In the genomic region with DNA sequence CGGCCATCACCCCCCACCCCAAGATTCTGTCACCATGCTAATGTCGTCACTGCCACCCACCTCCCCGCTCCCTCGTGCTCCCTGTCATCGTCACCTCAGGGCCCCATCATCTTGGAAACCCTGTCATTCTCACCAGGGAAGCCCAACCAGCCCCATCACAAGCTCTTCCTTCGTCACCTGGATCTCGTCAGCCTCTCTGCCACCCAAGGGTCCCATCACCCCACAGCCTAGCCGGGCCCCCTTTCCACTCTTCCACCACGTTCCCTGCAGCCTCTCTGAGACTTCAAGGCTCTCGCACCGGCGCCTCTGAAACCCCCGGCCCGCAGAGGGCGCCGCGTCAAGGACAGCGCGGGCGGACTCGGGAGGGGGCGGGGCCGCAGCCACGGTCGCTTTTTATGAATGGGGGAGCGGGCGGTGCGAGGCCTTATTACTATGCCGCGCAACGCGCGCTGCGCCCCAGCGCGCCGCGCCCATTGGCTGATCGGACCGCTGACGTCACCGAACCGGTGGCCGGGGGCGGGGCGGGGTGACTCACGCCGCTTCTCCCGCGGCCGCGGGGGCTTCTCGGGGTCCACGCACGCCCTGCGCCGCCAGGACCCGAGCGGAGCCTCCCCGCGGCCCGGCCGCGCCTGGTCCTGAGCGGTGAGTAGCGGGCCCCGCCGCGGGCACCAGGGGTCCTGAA, we compare ENCODE assay signal across 1 cellular context.
A peak's percentile ranks its signal among the peaks of the same experiment; 100 is the strongest.
TF ChIP-seq lines count a peak whose summit lies in the region.

A gene with protein sequence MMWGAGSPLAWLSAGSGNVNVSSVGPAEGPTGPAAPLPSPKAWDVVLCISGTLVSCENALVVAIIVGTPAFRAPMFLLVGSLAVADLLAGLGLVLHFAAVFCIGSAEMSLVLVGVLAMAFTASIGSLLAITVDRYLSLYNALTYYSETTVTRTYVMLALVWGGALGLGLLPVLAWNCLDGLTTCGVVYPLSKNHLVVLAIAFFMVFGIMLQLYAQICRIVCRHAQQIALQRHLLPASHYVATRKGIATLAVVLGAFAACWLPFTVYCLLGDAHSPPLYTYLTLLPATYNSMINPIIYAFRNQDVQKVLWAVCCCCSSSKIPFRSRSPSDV (plus strand): TSS at position 527 of the 682 bp plus-strand sequence. CDS start 1,177 bp downstream, outside the sequence.

TF ChIP-seq in HepG2, 621 proteins besides CTCF, POLR2A, EP300 and RAD21 (continued from another document and continues in another):
- TF ChIP-seq, protein P1, sequence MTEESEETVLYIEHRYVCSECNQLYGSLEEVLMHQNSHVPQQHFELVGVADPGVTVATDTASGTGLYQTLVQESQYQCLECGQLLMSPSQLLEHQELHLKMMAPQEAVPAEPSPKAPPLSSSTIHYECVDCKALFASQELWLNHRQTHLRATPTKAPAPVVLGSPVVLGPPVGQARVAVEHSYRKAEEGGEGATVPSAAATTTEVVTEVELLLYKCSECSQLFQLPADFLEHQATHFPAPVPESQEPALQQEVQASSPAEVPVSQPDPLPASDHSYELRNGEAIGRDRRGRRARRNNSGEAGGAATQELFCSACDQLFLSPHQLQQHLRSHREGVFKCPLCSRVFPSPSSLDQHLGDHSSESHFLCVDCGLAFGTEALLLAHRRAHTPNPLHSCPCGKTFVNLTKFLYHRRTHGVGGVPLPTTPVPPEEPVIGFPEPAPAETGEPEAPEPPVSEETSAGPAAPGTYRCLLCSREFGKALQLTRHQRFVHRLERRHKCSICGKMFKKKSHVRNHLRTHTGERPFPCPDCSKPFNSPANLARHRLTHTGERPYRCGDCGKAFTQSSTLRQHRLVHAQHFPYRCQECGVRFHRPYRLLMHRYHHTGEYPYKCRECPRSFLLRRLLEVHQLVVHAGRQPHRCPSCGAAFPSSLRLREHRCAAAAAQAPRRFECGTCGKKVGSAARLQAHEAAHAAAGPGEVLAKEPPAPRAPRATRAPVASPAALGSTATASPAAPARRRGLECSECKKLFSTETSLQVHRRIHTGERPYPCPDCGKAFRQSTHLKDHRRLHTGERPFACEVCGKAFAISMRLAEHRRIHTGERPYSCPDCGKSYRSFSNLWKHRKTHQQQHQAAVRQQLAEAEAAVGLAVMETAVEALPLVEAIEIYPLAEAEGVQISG (CRISPR knock-in tag; IDR thresholded peaks at IDR 0.05): peak; percentile 89
- peak; percentile 19; the same call in 1 of the 2 replicates for TF ChIP-seq KDM5B (CRISPR knock-in tag; IDR thresholded peaks at IDR 0.05; ENCODE audit: borderline replicate concordance)
- TF ChIP-seq BORCS8-MEF2B (CRISPR knock-in tag; IDR thresholded peaks at IDR 0.05): no peak
- TF ChIP-seq, protein P2, sequence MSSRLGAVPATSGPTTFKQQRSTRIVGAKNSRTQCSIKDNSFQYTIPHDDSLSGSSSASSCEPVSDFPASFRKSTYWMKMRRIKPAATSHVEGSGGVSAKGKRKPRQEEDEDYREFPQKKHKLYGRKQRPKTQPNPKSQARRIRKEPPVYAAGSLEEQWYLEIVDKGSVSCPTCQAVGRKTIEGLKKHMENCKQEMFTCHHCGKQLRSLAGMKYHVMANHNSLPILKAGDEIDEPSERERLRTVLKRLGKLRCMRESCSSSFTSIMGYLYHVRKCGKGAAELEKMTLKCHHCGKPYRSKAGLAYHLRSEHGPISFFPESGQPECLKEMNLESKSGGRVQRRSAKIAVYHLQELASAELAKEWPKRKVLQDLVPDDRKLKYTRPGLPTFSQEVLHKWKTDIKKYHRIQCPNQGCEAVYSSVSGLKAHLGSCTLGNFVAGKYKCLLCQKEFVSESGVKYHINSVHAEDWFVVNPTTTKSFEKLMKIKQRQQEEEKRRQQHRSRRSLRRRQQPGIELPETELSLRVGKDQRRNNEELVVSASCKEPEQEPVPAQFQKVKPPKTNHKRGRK (CRISPR knock-in tag; IDR thresholded peaks at IDR 0.05): no peak
- TF ChIP-seq NAIF1 (CRISPR knock-in tag; IDR thresholded peaks at IDR 0.05; ENCODE audit: borderline replicate concordance): no peak
- no peak for TF ChIP-seq ISX (CRISPR knock-in tag; conservative IDR thresholded peaks at IDR 0.05)
- no peak for TF ChIP-seq IKZF1 (IDR thresholded peaks at IDR 0.05)
- TF ChIP-seq SRSF1 (optimal IDR thresholded peaks at IDR 0.05; ENCODE audit: low read depth, low read length): no peak
- peak; percentile 20; the same call in 1 of the 2 replicates for TF ChIP-seq ELF3 (CRISPR knock-in tag; IDR thresholded peaks at IDR 0.05)
- TF ChIP-seq FIP1L1 (IDR thresholded peaks at IDR 0.05; ENCODE audit: borderline replicate concordance, insufficient read depth, low read depth, low read length): no peak
- peak; percentile 10; the same call in 1 of the 2 replicates for TF ChIP-seq SOX5 (CRISPR knock-in tag; IDR thresholded peaks at IDR 0.05; ENCODE audit: borderline replicate concordance)
- TF ChIP-seq GABPB1 (CRISPR knock-in tag; IDR thresholded peaks at IDR 0.05): peak; percentile 64; the same call in 1 of the 2 replicates
- peak; percentile 26; the same call in 1 of the 2 replicates for TF ChIP-seq CREM (IDR thresholded peaks at IDR 0.05)
- no peak for TF ChIP-seq CREM (CRISPR knock-in tag; IDR thresholded peaks at IDR 0.05)
- TF ChIP-seq HOXD1 (CRISPR knock-in tag; IDR thresholded peaks at IDR 0.05): no peak
- no peak for TF ChIP-seq ZNF761 (CRISPR knock-in tag; conservative IDR thresholded peaks at IDR 0.05)
- TF ChIP-seq MED8 (CRISPR knock-in tag; IDR thresholded peaks at IDR 0.05; ENCODE audit: insufficient replicate concordance): no peak
- TF ChIP-seq CREB1 (IDR thresholded peaks at IDR 0.05): peak; percentile 95
- TF ChIP-seq CREB1 (CRISPR knock-in tag; IDR thresholded peaks at IDR 0.05): no peak; the same call in none of the 2 replicates
- TF ChIP-seq ETV6 (CRISPR knock-in tag; conservative IDR thresholded peaks at IDR 0.05): no peak
- TF ChIP-seq, protein P3, sequence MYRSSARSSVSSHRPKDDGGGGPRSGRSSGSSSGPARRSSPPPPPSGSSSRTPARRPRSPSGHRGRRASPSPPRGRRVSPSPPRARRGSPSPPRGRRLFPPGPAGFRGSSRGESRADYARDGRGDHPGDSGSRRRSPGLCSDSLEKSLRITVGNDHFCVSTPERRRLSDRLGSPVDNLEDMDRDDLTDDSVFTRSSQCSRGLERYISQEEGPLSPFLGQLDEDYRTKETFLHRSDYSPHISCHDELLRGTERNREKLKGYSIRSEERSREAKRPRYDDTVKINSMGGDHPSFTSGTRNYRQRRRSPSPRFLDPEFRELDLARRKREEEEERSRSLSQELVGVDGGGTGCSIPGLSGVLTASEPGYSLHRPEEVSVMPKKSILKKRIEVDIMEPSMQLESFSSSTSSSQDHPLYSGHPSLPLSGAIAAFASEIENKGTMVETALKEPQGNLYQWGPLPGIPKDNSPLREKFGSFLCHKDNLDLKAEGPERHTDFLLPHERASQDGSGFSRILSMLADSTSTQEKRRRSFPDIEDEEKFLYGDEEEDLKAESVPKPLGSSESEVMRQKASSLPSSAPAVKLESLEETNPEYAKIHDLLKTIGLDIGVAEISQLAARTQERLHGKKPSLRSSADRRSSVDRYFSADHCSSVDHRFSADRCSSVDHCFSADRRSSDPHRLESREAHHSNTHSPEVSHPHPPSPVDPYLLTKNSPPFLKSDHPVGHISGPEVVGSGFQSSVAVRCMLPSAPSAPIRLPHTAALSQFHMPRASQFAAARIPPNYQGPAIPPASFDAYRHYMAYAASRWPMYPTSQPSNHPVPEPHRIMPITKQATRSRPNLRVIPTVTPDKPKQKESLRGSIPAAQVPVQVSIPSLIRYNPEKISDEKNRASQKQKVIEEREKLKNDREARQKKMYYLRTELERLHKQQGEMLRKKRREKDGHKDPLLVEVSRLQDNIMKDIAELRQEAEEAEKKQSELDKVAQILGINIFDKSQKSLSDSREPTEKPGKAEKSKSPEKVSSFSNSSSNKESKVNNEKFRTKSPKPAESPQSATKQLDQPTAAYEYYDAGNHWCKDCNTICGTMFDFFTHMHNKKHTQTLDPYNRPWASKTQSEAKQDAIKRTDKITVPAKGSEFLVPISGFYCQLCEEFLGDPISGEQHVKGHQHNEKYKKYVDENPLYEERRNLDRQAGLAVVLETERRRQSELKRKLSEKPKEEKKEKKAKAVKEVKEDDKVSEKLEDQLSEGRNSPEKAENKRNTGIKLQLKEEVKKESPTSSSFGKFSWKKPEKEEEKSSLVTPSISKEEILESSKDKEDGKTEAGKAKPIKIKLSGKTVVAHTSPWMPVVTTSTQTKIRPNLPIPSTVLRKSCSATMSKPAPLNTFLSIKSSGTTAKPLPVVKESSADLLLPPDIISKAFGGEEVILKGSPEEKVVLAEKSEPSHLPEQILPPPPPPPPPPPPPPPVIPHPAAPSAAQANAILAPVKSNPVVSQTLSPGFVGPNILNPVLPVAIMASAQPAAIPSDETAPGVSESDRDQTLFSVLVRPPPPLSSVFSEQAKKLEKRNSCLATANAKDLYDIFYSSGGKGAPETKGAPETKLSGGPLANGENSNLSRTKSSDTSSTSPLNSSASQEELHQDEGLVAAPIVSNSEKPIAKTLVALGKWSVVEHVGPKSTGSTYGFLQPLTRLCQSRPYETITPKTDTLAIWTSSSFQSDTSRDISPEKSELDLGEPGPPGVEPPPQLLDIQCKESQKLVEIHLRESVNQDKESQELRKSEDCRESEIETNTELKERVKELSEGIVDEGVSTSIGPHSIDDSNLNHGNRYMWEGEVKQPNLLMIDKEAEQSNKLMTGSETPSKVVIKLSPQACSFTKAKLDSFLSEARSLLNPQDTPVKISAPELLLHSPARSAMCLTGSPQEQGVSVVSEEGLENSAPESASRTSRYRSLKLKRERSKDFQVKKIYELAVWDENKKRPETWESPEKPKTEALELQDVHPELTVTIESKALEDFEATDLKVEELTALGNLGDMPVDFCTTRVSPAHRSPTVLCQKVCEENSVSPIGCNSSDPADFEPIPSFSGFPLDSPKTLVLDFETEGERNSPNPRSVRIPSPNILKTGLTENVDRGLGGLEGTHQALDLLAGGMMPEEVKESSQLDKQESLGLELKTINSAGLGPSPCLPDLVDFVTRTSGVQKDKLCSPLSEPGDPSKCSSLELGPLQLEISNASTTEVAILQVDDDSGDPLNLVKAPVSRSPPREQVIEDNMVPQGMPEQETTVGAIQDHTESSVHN (CRISPR knock-in tag; IDR thresholded peaks at IDR 0.05): 0 out of 2 replicates have a peak, but pooled peaks have one; percentile 37
- no peak for TF ChIP-seq ZNF768 (CRISPR knock-in tag; IDR thresholded peaks at IDR 0.05)
- TF ChIP-seq NFYB (CRISPR knock-in tag; IDR thresholded peaks at IDR 0.05): peak; percentile 81
- TF ChIP-seq, protein P4, sequence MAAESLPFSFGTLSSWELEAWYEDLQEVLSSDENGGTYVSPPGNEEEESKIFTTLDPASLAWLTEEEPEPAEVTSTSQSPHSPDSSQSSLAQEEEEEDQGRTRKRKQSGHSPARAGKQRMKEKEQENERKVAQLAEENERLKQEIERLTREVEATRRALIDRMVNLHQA (CRISPR knock-in tag; IDR thresholded peaks at IDR 0.05): no peak
- TF ChIP-seq NRL (CRISPR knock-in tag; IDR thresholded peaks at IDR 0.05; ENCODE audit: borderline replicate concordance): no peak
- no peak for TF ChIP-seq SMAD1 (CRISPR knock-in tag; IDR thresholded peaks at IDR 0.05; ENCODE audit: borderline replicate concordance, low read depth)
- no peak for TF ChIP-seq ZFP1 (CRISPR knock-in tag; IDR thresholded peaks at IDR 0.05)
- no peak for TF ChIP-seq ZNF747 (CRISPR knock-in tag; IDR thresholded peaks at IDR 0.05; ENCODE audit: borderline replicate concordance)
- TF ChIP-seq FOXA3 (CRISPR knock-in tag; IDR thresholded peaks at IDR 0.05): 0 out of 2 replicates have a peak, but pooled peaks have one; percentile 26
- TF ChIP-seq, protein P5, sequence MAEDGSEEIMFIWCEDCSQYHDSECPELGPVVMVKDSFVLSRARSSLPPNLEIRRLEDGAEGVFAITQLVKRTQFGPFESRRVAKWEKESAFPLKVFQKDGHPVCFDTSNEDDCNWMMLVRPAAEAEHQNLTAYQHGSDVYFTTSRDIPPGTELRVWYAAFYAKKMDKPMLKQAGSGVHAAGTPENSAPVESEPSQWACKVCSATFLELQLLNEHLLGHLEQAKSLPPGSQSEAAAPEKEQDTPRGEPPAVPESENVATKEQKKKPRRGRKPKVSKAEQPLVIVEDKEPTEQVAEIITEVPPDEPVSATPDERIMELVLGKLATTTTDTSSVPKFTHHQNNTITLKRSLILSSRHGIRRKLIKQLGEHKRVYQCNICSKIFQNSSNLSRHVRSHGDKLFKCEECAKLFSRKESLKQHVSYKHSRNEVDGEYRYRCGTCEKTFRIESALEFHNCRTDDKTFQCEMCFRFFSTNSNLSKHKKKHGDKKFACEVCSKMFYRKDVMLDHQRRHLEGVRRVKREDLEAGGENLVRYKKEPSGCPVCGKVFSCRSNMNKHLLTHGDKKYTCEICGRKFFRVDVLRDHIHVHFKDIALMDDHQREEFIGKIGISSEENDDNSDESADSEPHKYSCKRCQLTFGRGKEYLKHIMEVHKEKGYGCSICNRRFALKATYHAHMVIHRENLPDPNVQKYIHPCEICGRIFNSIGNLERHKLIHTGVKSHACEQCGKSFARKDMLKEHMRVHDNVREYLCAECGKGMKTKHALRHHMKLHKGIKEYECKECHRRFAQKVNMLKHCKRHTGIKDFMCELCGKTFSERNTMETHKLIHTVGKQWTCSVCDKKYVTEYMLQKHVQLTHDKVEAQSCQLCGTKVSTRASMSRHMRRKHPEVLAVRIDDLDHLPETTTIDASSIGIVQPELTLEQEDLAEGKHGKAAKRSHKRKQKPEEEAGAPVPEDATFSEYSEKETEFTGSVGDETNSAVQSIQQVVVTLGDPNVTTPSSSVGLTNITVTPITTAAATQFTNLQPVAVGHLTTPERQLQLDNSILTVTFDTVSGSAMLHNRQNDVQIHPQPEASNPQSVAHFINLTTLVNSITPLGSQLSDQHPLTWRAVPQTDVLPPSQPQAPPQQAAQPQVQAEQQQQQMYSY (CRISPR knock-in tag; IDR thresholded peaks at IDR 0.05): no peak
- TF ChIP-seq ATF7 (IDR thresholded peaks at IDR 0.05): peak; percentile 69
- no peak for TF ChIP-seq ATF7 (CRISPR knock-in tag; IDR thresholded peaks at IDR 0.05)
- peak; percentile 61; the same call in 1 of the 2 replicates for TF ChIP-seq FOXM1 (CRISPR knock-in tag; IDR thresholded peaks at IDR 0.05)
- TF ChIP-seq ZNF567 (CRISPR knock-in tag; IDR thresholded peaks at IDR 0.05; ENCODE audit: borderline replicate concordance): no peak
- TF ChIP-seq FOXO1 (CRISPR knock-in tag; IDR thresholded peaks at IDR 0.05): no peak
- no peak for TF ChIP-seq JUND (CRISPR knock-in tag; IDR thresholded peaks at IDR 0.05)
- 0 out of 2 replicates have a peak, but pooled peaks have one; percentile 51 for TF ChIP-seq ZNF253 (CRISPR knock-in tag; IDR thresholded peaks at IDR 0.05; ENCODE audit: borderline replicate concordance)
- no peak for TF ChIP-seq NONO (IDR thresholded peaks at IDR 0.05)
- no peak for TF ChIP-seq NONO (CRISPR knock-in tag; conservative IDR thresholded peaks at IDR 0.05)
- peak; percentile 55 for TF ChIP-seq THAP11 (CRISPR knock-in tag; IDR thresholded peaks at IDR 0.05)
- TF ChIP-seq TBX2 (CRISPR knock-in tag; IDR thresholded peaks at IDR 0.05; ENCODE audit: borderline replicate concordance): 0 out of 2 replicates have a peak, but pooled peaks have one; percentile 45
- TF ChIP-seq HNRNPH1 (optimal IDR thresholded peaks at IDR 0.05; ENCODE audit: low read depth, low read length): no peak
- peak; percentile 60; the same call in 1 of the 2 replicates for TF ChIP-seq CCDC6 (CRISPR knock-in tag; IDR thresholded peaks at IDR 0.05)
- 0 out of 2 replicates have a peak, but pooled peaks have one; percentile 35 for TF ChIP-seq ZFP82 (CRISPR knock-in tag; IDR thresholded peaks at IDR 0.05; ENCODE audit: borderline replicate concordance)
- TF ChIP-seq CEBPG (CRISPR knock-in tag; IDR thresholded peaks at IDR 0.05): no peak
- TF ChIP-seq FOXK1 (CRISPR knock-in tag; IDR thresholded peaks at IDR 0.05; ENCODE audit: borderline replicate concordance, low read depth): peak; percentile 48; the same call in 1 of the 2 replicates
- TF ChIP-seq REL (CRISPR knock-in tag; conservative IDR thresholded peaks at IDR 0.05): no peak
- TF ChIP-seq KLF9 (CRISPR knock-in tag; IDR thresholded peaks at IDR 0.05; ENCODE audit: low read depth): peak; percentile 81; the same call in 1 of the 2 replicates
- no peak for TF ChIP-seq RBM22 (optimal IDR thresholded peaks at IDR 0.05; ENCODE audit: low read length)
